ENCODE assay signal across 8 cellular contexts in the genomic region with DNA sequence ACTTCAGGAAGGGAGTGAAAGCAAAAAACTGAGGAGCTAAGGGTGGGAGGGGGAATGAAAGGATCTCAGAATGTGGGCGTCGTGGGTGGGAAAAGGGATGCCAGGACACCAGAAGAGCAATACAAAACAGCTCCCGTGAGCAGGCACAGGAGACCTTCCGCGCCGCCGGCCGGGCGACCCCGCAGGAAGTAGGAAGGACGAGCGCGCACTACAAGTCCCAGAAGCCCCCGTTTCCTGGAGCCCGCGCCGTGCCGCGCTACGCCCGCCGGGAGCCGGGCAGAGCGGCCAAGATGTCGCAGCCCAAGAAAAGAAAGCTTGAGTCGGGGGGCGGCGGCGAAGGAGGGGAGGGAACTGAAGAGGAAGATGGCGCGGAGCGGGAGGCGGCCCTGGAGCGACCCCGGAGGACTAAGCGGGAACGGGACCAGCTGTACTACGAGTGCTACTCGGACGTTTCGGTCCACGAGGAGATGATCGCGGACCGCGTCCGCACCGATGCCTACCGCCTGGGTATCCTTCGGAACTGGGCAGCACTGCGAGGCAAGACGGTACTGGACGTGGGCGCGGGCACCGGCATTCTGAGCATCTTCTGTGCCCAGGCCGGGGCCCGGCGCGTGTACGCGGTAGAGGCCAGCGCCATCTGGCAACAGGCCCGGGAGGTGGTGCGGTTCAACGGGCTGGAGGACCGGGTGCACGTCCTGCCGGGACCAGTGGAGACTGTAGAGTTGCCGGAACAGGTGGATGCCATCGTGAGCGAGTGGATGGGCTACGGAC. TPM values are rescaled to one million over a fixed set of nuclear protein-coding genes. Genes with fewer than 3 reads are reported as not detected.
DNase-seq lines count a peak whose midpoint lies in the region; ATAC-seq and TF ChIP-seq lines count a peak whose summit lies in the region.

A gene (plus strand): TSS at position 249 of the 771 bp plus-strand sequence. CDS start 42 bp downstream, at position 291.

- H3K4me2 ChIP-seq in hepatocyte = peak within 1 kb of the TSS; percentile 85

- peaks cover 15% of the 10 kb centered on the region for H3K79me2 ChIP-seq in hepatocyte

- TF ChIP-seq CTCF in astrocyte of the cerebellum (IDR thresholded peaks at IDR 0.05; ENCODE audit: low read depth, low read length, missing control alignments) = no peak
- no peak for TF ChIP-seq CTCF in hepatocyte (IDR thresholded peaks at IDR 0.05; ENCODE audit: poor library complexity)

- WGBS in hepatocyte (ENCODE audit: low lambda C conversion rate, missing lambda C conversion rate) = under 1% methylated on average over 49 of the region's 73 CpGs

- H2AFZ ChIP-seq in hepatocyte = peak within 1 kb of the TSS; percentile 95

- H3K36me3 ChIP-seq in hepatocyte (replicated peaks; ENCODE audit: insufficient read depth, low read depth) = no peaks in the 10 kb centered on the region

- in situ Hi-C loops in astrocyte of the cerebellum (cut with HindIII; ENCODE audit: low sequenced_read_pairs) = no loop called here

- H3K27ac ChIP-seq in hepatocyte = peak within 1 kb of the TSS; percentile 89

- H3K4me3 ChIP-seq in astrocyte of the cerebellum (ENCODE audit: low read depth, low read length) (peak within 1 kb of the TSS; percentile 95), hepatocyte (peak within 1 kb of the TSS; percentile 97)

- H4K20me1 ChIP-seq in hepatocyte (ENCODE audit: insufficient read depth, poor library complexity, severe bottlenecking) = no peaks in the 10 kb centered on the region

- H3K9me3 ChIP-seq in hepatocyte (ENCODE audit: low read depth) = no peaks in the 10 kb centered on the region

- H3K27me3 ChIP-seq in hepatocyte = no peaks in the 10 kb centered on the region

- peak; percentile 54 for DNase-seq in NCI-H1694 (lab: John Stamatoyannopoulos, UW)
- DNase-seq in T-helper 22 cell (ENCODE audit: low read depth) = peak; percentile 67
- peak; percentile 47 for DNase-seq in astrocyte of the cerebellum (ENCODE audit: low read depth)
- peak; percentile 89 for DNase-seq in hepatocyte (ENCODE audit: low spot score)
- DNase-seq in retina = peak; percentile 94
- no peak for DNase-seq in GOT3 (lab: John Stamatoyannopoulos, UW)

- peak; percentile 81 for ATAC-seq in GM18499 (IDR thresholded peaks at IDR 0.05; ENCODE audit: insufficient read depth, unreplicated experiment)
- ATAC-seq in HG02885 (IDR thresholded peaks at IDR 0.05; ENCODE audit: poor library complexity, unreplicated experiment) = peak; percentile 89

- H3K9me2 ChIP-seq in hepatocyte (replicated peaks; ENCODE audit: insufficient read depth) = no peaks in the 10 kb centered on the region

- H3K4me1 ChIP-seq in hepatocyte (ENCODE audit: insufficient read depth) = peaks cover 8% of the 10 kb centered on the region

RNA-seq across cellular contexts. Expression of the gene that starts here (rescaled TPM):
- total RNA-seq in hepatocyte = 20.9 and 21.7 TPM in 2 replicates
- polyA plus RNA-seq in hepatocyte = 21.1 and 21.5 TPM in 2 replicates
